4 cellular contexts compared by ENCODE assay signal in genomic region chr3:39061228-39061627, GRCh38. TPM values are rescaled to one million over a fixed set of nuclear protein-coding genes. Genes with fewer than 3 reads are reported as not detected.
"Had no signal": no experiment of that assay in that cellular context is flagged by ENCODE, and none has a peak within 500 bp of the region (broad histone marks: within the 10 kb centered on the region; RNA-seq: fewer than 3 reads in every experiment).

No MANE protein-coding gene starts in this region.

RNA-seq across cellular contexts. Expression of gene SCN11A, which starts 9.5 kb away (rescaled TPM):
- total RNA-seq: activated CD4-positive, alpha-beta memory T cell treated with anti-CD3 and anti-CD28 coated beads, Interleukin-2, amount 10 ng/mL, durations not matched to agents 7 days and 5 days; activated CD4-positive, alpha-beta T cell treated with anti-CD3 and anti-CD28 coated beads, Interleukin-2, amount 10 ng/mL, durations not matched to agents 24 days and 14 days; activated CD8-positive, alpha-beta T cell treated with anti-CD3 and anti-CD28 coated beads for 36 hours; activated CD8-positive, alpha-beta T cell treated with anti-CD3 and anti-CD28 coated beads, Interleukin-2, amount 10 ng/mL, durations not matched to agents 7 days and 5 days had no signal
